23 cellular contexts compared by ENCODE assay signal in genomic region chr3:30259730-30260129, GRCh38.
"Had no signal": no experiment of that assay in that cellular context is flagged by ENCODE, and none has a peak within 500 bp of the region (broad histone marks: within the 10 kb centered on the region; RNA-seq: fewer than 3 reads in every experiment).

No MANE protein-coding gene starts in this region.

- H3K4me3 Mint-ChIP-seq: activated T-cell treated with anti-CD3 and anti-CD28 coated beads, Interleukin-2, amount 50 U/mL, for 72 hours; nephron progenitor cell had no signal

- H3K36me3 ChIP-seq: brain microvascular endothelial cell, left lung, tibial artery had no signal

- H3K27ac Mint-ChIP-seq: activated T-cell treated with anti-CD3 and anti-CD28 coated beads, Interleukin-2, amount 50 U/mL, for 72 hours; nephron progenitor cell had no signal

- ATAC-seq: activated CD4-positive, CD25-positive, alpha-beta regulatory T cell treated with anti-CD3 and anti-CD28 coated beads, Interleukin-2, amount 50 U/mL, for 24 hours; activated T-cell treated with anti-CD3 and anti-CD28 coated beads, Interleukin-2, amount 50 U/mL, for 72 hours; foreskin keratinocyte; stimulated activated naive CD8-positive, alpha-beta T cell treated with anti-CD3 and anti-CD28 coated beads, Interleukin-15, Interleukin-2, amounts not matched to agents 100 U/mL and 50 U/mL, for 24 hours had no signal

- H3K9me3 ChIP-seq: left lung, tibial artery had no signal

- H3K4me3 ChIP-seq: dorsolateral prefrontal cortex, left lung, tibial artery had no signal

- DNase-seq: activated CD4-positive, alpha-beta T cell treated with anti-CD3 and anti-CD28 coated beads, Interleukin-2, amount 50 U/mL, for 1 hour; activated CD8-positive, alpha-beta memory T cell treated with anti-CD3 and anti-CD28 coated beads for 24 hours; activated CD8-positive, alpha-beta memory T cell treated with anti-CD3 and anti-CD28 coated beads, Interleukin-2, amount 50 U/mL, for 48 hours; activated effector memory CD4-positive, alpha-beta T cell treated with anti-CD3 and anti-CD28 coated beads, Interleukin-2, amount 50 U/mL, for 16 hours; activated naive CD4-positive, alpha-beta T cell treated with anti-CD3 and anti-CD28 coated beads, Interleukin-2, amount 50 U/mL, for 16 hours; activated T-cell treated with anti-CD3 and anti-CD28 coated beads, Interleukin-2, amount 50 U/mL, for 72 hours; aorta; brain microvascular endothelial cell; central memory CD4-positive, alpha-beta T cell; dorsolateral prefrontal cortex; foreskin keratinocyte; hypothalamus; left lung; nephron progenitor cell; nucleus accumbens; posterior cingulate gyrus; retina; stimulated activated naive CD8-positive, alpha-beta T cell treated with anti-CD3 and anti-CD28 coated beads, Interleukin-15, Interleukin-2, amounts not matched to agents 100 U/mL and 50 U/mL, for 24 hours; substantia nigra; T1000; tibial artery had no signal

- H3K27me3 ChIP-seq: brain microvascular endothelial cell, dorsolateral prefrontal cortex, foreskin keratinocyte, left lung, tibial artery had no signal

- H3K27ac ChIP-seq: brain microvascular endothelial cell, dorsolateral prefrontal cortex, epithelial cell of prostate, foreskin keratinocyte, left lung, tibial artery had no signal
